Comparison of ENCODE assay signal across 8 cellular contexts in the genomic region with DNA sequence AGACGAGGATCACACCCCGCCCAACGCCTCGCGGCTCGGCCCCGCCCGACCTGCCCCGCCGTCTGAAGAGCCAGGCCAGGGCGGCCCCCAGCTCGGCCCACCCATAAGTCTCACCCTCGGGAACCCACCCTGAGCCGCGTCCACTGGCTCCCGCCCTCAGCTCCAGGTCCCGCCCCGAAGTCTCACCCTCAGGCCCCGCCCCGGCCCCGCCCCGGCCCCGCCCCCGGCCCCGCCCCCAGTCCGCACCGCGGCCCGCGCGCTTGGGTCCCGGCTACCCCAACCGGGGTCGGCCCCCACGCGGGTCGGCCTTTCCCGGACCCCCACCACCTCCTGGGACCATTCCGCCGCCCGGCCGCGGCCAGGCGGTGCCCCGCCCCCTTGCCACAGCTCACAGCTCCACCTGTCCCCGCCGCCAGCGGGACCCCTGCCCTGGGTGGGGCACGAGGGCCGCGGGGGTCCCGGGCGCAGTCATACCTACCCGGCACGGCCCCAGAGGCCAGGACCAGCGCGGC. TPM values are rescaled to one million over a fixed set of nuclear protein-coding genes. Genes with fewer than 3 reads are reported as not detected.
DNase-seq lines count a peak whose midpoint lies in the region; ATAC-seq, FAIRE-seq and TF ChIP-seq lines count a peak whose summit lies in the region.

No MANE protein-coding gene starts in this region.

- H3K36me3 ChIP-seq in HAP-1 (replicated peaks) (no peaks in the 10 kb centered on the region), K562 (ENCODE audit: control insufficient read depth, insufficient read depth, low read length) (no peaks in the 10 kb centered on the region)

- H3K9me3 ChIP-seq in HAP-1: no peaks in the 10 kb centered on the region
- H3K9me3 ChIP-seq in K562 (replicated peaks; ENCODE audit: control insufficient read depth, insufficient read depth, low read depth, low read length): no peaks in the 10 kb centered on the region

- H3K9ac ChIP-seq in K562 (ENCODE audit: insufficient read depth in 1 of 2, low read depth in 2 of 2, low read length in 2 of 2): peak overlapping the region in 1 of 2 experiments; percentile 85; a peak in 3 of 4 replicates

- peaks cover 8% of the 10 kb centered on the region; the same call in 1 of the 2 replicates for H3K27me3 ChIP-seq in HAP-1 (ENCODE audit: low read depth)
- peaks cover 0 to 5% of the 10 kb centered on the region in 2 experiments; a peak in 2 of 5 replicates for H3K27me3 ChIP-seq in K562 (ENCODE audit: control insufficient read depth in 2 of 2, insufficient read depth in 2 of 2, low read length in 2 of 2)

- intact Hi-C loops in K562 (cut with micrococcal nuclease): loop anchor here (10.0 kb wide), 1 partner anchor 53 kb away; no protein-coding TSS in a partner anchor

- no peak for TF ChIP-seq RAD21 in K562 (CRISPR knock-in tag; conservative IDR thresholded peaks at IDR 0.05 in 1 of 2, IDR thresholded peaks at IDR 0.05 in 1 of 2)

- peak overlapping the region; percentile 78 for H2AFZ ChIP-seq in K562 (ENCODE audit: low read depth, low read length)

- H3K4me3 ChIP-seq in AG09309 (ENCODE audit: control insufficient read depth, low read depth, low read length) (peak overlapping the region; percentile 39), HAP-1 (peak overlapping the region; percentile 35), K562 (peak overlapping the region; percentile 65)

- no peaks in the 10 kb centered on the region for H4K20me1 ChIP-seq in K562 (replicated peaks; ENCODE audit: control insufficient read depth, insufficient read depth, low read length)

- H3K4me1 Mint-ChIP-seq in T-helper 2 cell treated with Interferon-gamma antibody and Interleukin-4, amounts not matched to agents 5 μg/mL and 100 μg/mL, for 36 hours (ENCODE audit: low read depth): peaks cover 2% of the 10 kb centered on the region

- no peak overlapping the region for H3K27ac Mint-ChIP-seq in T-helper 2 cell treated with Interferon-gamma antibody and Interleukin-4, amounts not matched to agents 5 μg/mL and 100 μg/mL, for 36 hours

- peaks cover 33% of the 10 kb centered on the region for H3K27me3 Mint-ChIP-seq in T-helper 2 cell treated with Interferon-gamma antibody and Interleukin-4, amounts not matched to agents 5 μg/mL and 100 μg/mL, for 36 hours (ENCODE audit: low read depth)

- FAIRE-seq in K562 (lab: Jason Lieb, UNC): no peak

- TF ChIP-seq POLR2A in K562 (conservative IDR thresholded peaks at IDR 0.05): no peak

- H3K4me3 Mint-ChIP-seq in T-helper 2 cell treated with Interferon-gamma antibody and Interleukin-4, amounts not matched to agents 5 μg/mL and 100 μg/mL, for 36 hours: peak overlapping the region; percentile 54

- peaks cover 5% of the 10 kb centered on the region; the same call in 1 of the 2 replicates for H3K4me1 ChIP-seq in HAP-1
- peaks cover 3 to 28% of the 10 kb centered on the region in 2 experiments; a peak in 3 of 5 replicates for H3K4me1 ChIP-seq in K562 (replicated peaks in 1 of 2; ENCODE audit: control insufficient read depth in 2 of 2, insufficient read depth in 2 of 2, low read length in 2 of 2)

- DNase-seq in AG09309 (ENCODE audit: low read depth): no peak
- peak; percentile 54 to 82 for DNase-seq in HAP-1 (ENCODE audit: low spot score in 2 of 2)
- peak; percentile 34 for DNase-seq in T-helper 2 cell treated with Interferon-gamma antibody and Interleukin-4, amounts not matched to agents 5 μg/mL and 100 μg/mL, for 36 hours (ENCODE audit: low spot score)
- DNase-seq in K562 (ENCODE audit: extremely low read depth in 1 of 4, low spot score in 3 of 4): peak; percentile 70 to 99 (median 94)
- DNase-seq in iPS-NIHi7 (ENCODE audit: extremely low spot score): peak; percentile 85
- DNase-seq in stimulated activated CD4-positive, alpha-beta T cell treated with anti-CD3 and anti-CD28 coated beads, Interleukin-2, amount 100 ng/mL, for 24 hours: peak; percentile 47 to 49
- no peak for DNase-seq in cortex of kidney (lab: John Stamatoyannopoulos, UW)

- H3K36me3 Mint-ChIP-seq in T-helper 2 cell treated with Interferon-gamma antibody and Interleukin-4, amounts not matched to agents 5 μg/mL and 100 μg/mL, for 36 hours (ENCODE audit: low read depth): no peaks in the 10 kb centered on the region

- H3K9me3 Mint-ChIP-seq in T-helper 2 cell treated with Interferon-gamma antibody and Interleukin-4, amounts not matched to agents 5 μg/mL and 100 μg/mL, for 36 hours: no peaks in the 10 kb centered on the region

- ATAC-seq in K562: peak; percentile 87
- no peak for ATAC-seq in GM18511 (IDR thresholded peaks at IDR 0.05; ENCODE audit: unreplicated experiment)

- 0% methylated on average over 4 of the region's 57 CpGs for WGBS in K562 (ENCODE audit: insufficient coverage, low coverage, missing lambda C conversion rate)

- CTCF ChIA-PET in K562 (lab: Yijun Ruan, JAX; ENCODE audit: low intra/inter-chr PET ratio): no interaction called here

- TF ChIP-seq CTCF in AG09309 (IDR thresholded peaks at IDR 0.05; ENCODE audit: control insufficient read depth, insufficient read depth, low read depth, low read length, missing control alignments): no peak
- TF ChIP-seq CTCF in K562 (IDR thresholded peaks at IDR 0.05 in 2 of 3, conservative IDR thresholded peaks at IDR 0.05 in 1 of 3; ENCODE audit: insufficient read depth in 2 of 3, low read depth in 1 of 3, low read length in 3 of 3): no peak

- no TSS peak for BruUV-seq in K562 (replicated peaks; lab: Mats Ljungman, UMichigan)

- H3K27ac ChIP-seq in K562 (ENCODE audit: extremely low read depth, low read depth, low read length): no peak overlapping the region

- H3K4me2 ChIP-seq in K562 (ENCODE audit: insufficient read depth, low read length): peak overlapping the region; percentile 69; the same call in 1 of the 2 replicates

- H3K9me1 ChIP-seq in K562 (ENCODE audit: control insufficient read depth, insufficient read depth, low read length): peaks cover 4% of the 10 kb centered on the region

- TF ChIP-seq EP300 in K562 (IDR thresholded peaks at IDR 0.05; ENCODE audit: low read length): no peak

- H3K79me2 ChIP-seq in K562 (ENCODE audit: control insufficient read depth, insufficient read depth, low read length): no peaks in the 10 kb centered on the region

- in situ Hi-C loops in HAP-1 (cut with MboI; ENCODE audit: low sequenced_read_pairs): no loop called here
- in situ Hi-C loops in K562 (cut with MboI): no loop called here

- POLR2A ChIA-PET in K562 (lab: Yijun Ruan, JAX): interaction anchor here (0.6 to 1.4 kb wide), 4 partner anchors 14 to 591 kb away, joined by 3 to 4 read pairs (median 3); partner anchors contain the start of gene SCAP

TF ChIP-seq in K562, 482 proteins besides CTCF, POLR2A, EP300 and RAD21 (continues in another document):
- TF ChIP-seq, protein P1, sequence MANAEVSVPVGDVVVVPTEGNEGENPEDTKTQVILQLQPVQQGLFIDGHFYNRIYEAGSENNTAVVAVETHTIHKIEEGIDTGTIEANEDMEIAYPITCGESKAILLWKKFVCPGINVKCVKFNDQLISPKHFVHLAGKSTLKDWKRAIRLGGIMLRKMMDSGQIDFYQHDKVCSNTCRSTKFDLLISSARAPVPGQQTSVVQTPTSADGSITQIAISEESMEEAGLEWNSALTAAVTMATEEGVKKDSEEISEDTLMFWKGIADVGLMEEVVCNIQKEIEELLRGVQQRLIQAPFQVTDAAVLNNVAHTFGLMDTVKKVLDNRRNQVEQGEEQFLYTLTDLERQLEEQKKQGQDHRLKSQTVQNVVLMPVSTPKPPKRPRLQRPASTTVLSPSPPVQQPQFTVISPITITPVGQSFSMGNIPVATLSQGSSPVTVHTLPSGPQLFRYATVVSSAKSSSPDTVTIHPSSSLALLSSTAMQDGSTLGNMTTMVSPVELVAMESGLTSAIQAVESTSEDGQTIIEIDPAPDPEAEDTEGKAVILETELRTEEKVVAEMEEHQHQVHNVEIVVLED (CRISPR knock-in tag; IDR thresholded peaks at IDR 0.05): no peak
- no peak for TF ChIP-seq TGIF2 (CRISPR knock-in tag; IDR thresholded peaks at IDR 0.05)
- TF ChIP-seq RBBP5 (IDR thresholded peaks at IDR 0.05; ENCODE audit: borderline replicate concordance, insufficient read depth, low read length, poor library complexity, severe bottlenecking): peak; percentile 28
- TF ChIP-seq ELF4 (CRISPR knock-in tag; IDR thresholded peaks at IDR 0.05): no peak
- no peak for TF ChIP-seq CXXC5 (CRISPR knock-in tag; IDR thresholded peaks at IDR 0.05)

RNA-seq across cellular contexts. Expression of gene CSPG5, which starts 0.5 kb away (rescaled TPM):
- 1.4 and 3.6 TPM in 2 replicates for total RNA-seq in K562 (2011; cell fraction: chromatin; rRNA removed; ENCODE audit: low replicate concordance)
- 3.3 and 4.2 TPM in 2 replicates for total RNA-seq in K562 (2011; cell fraction: nucleolus; rRNA removed)
- total RNA-seq in K562 (2011; cell fraction: nucleoplasm; rRNA removed): 3.7 and 4.4 TPM in 2 replicates
- total RNA-seq in K562 (2014; rRNA removed) (2.5 and 3.4 TPM in 2 replicates), K562 (2014; rRNA removed; fragmentation: Illumina TruSeq; extraction: Trizol) (1.4 and 1.8 TPM in 2 replicates), K562 (2015; rRNA removed; fragmentation: Illumina TruSeq; extraction: Trizol) (1.3 and 1.4 TPM in 2 replicates), K562 (2021) (2.9 and 3.3 TPM in 2 replicates)
- polyA plus RNA-seq in K562 (2011; rRNA removed) (2.2 and 2.4 TPM in 2 replicates), K562 (2014; fragmentation: Illumina TruSeq; extraction: Trizol) (2.6 and 3.3 TPM in 2 replicates), K562 (2014; fragmentation: Nextera tagmentation; extraction: Ambion mirVana) (under 1 TPM; 0.06 to 0.17 TPM), K562 (2014; rRNA removed) (2.6 and 4.5 TPM in 2 replicates)
- 2.4 and 4.0 TPM in 2 replicates for polyA plus RNA-seq in K562 (2011; cell fraction: cytosol; rRNA removed)
- 1.2 and 2.2 TPM in 2 replicates for polyA plus RNA-seq in K562 (2011; cell fraction: nucleus; rRNA removed)
- polyA plus RNA-seq in K562 (2012): 1.6 and 2.7 TPM in 2 replicates
- polyA minus RNA-seq in K562 (2011; rRNA and poly(A)+ RNA removed): 0.72 and 1.3 TPM in 2 replicates
- 2.3 and 2.8 TPM in 2 replicates for polyA minus RNA-seq in K562 (2011; cell fraction: cytosol; rRNA and poly(A)+ RNA removed)
- polyA minus RNA-seq in K562 (2011; cell fraction: nucleus; rRNA and poly(A)+ RNA removed): 0.56 and 0.81 TPM in 2 replicates

Comparison
In these comparisons a context has a peak if more than half of its experiments do, and no peak if none do; other contexts are left out.
1. DNase-seq: peak in HAP-1 (2 of 2), T-helper 2 cell treated with Interferon-gamma antibody and Interleukin-4, amounts not matched to agents 5 μg/mL and 100 μg/mL, for 36 hours (single experiment), K562 (4 of 4), iPS-NIHi7 (single experiment) and stimulated activated CD4-positive, alpha-beta T cell treated with anti-CD3 and anti-CD28 coated beads, Interleukin-2, amount 100 ng/mL, for 24 hours (2 of 2); none in AG09309 (single experiment) and cortex of kidney (single experiment).
2. Peak in every context shown above with its lines, with median percentiles within 50 percentile points of each other: H3K4me3 ChIP-seq.